Comparison of ENCODE assay signal across 2 cellular contexts in genomic region chr16:52235186-52235585, GRCh38.
TF ChIP-seq lines count a peak whose summit lies in the region.

No MANE protein-coding gene starts in this region.

TF ChIP-seq in GM23338, 12 proteins besides CTCF, POLR2A, EP300 and RAD21 (continued from another document):
- no peak for TF ChIP-seq ZNF462 (CRISPR knock-in tag; IDR thresholded peaks at IDR 0.05)
- TF ChIP-seq EZH2 (IDR thresholded peaks at IDR 0.05; ENCODE audit: low read depth, unreplicated experiment): no peak
- no peak for TF ChIP-seq JUNB (IDR thresholded peaks at IDR 0.05; ENCODE audit: unreplicated experiment)
- no peak for TF ChIP-seq STAT1 (IDR thresholded peaks at IDR 0.05; ENCODE audit: unreplicated experiment)
- no peak for TF ChIP-seq ETS1 (IDR thresholded peaks at IDR 0.05)
- no peak for TF ChIP-seq REST (IDR thresholded peaks at IDR 0.05; ENCODE audit: unreplicated experiment)
- no peak for TF ChIP-seq CREB1 (CRISPR knock-in tag; IDR thresholded peaks at IDR 0.05; ENCODE audit: low read depth)
- no peak for TF ChIP-seq ZNF114 (CRISPR knock-in tag; IDR thresholded peaks at IDR 0.05)
- TF ChIP-seq ZNF331 (CRISPR knock-in tag; IDR thresholded peaks at IDR 0.05; ENCODE audit: low read depth): no peak

TF ChIP-seq in neural cell, 6 proteins besides CTCF, POLR2A, EP300 and RAD21 (continued from another document):
- no peak for TF ChIP-seq REST (IDR thresholded peaks at IDR 0.05; ENCODE audit: borderline replicate concordance)
- TF ChIP-seq MXI1 (conservative IDR thresholded peaks at IDR 0.05; ENCODE audit: poor library complexity, severe bottlenecking): no peak
